11 cellular contexts compared by ENCODE assay signal in the genomic region with DNA sequence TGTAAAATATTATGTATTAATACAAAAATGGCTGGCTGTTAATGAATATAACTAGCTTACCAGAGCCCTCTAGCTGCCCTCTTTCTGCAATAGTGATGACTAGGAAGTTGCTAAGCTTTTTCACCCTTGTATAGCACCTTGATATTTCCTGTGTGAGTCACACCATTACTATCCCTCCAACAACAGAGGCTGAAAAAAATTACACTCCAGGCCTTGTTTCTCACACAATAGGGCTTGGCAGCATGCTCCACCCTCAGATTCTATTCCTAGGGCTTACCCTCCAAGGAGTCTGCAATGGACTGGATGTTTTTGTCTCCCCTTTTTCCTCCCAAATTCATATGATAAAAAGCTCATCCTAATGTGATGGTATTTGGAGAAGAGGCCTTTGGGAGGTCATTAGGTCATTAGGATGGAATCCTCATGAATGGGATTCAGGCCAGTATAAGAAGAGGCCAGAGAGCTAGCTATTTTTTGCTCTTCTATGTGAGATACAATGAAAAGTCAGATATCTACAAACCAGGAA.
A peak's percentile ranks its signal among the peaks of the same experiment; 100 is the strongest.
DNase-seq lines count a peak whose midpoint lies in the region; TF ChIP-seq lines count a peak whose summit lies in the region.
"Had no signal": no experiment of that assay in that cellular context is flagged by ENCODE, and none has a peak within 500 bp of the region (broad histone marks: within the 10 kb centered on the region; RNA-seq: fewer than 3 reads in every experiment).

No MANE protein-coding gene starts in this region.

- peaks cover 17% of the 10 kb centered on the region for H3K9me3 Mint-ChIP-seq in chondrocyte (ENCODE audit: low read depth)

- no peak overlapping the region for H3K4me3 Mint-ChIP-seq in chondrocyte (ENCODE audit: unreplicated experiment)
- H3K4me3 Mint-ChIP-seq: stimulated activated naive CD8-positive, alpha-beta T cell treated with anti-CD3 and anti-CD28 coated beads, Interleukin-15, amount 100 ng/mL, for 72 hours had no signal

- no peaks in the 10 kb centered on the region for H3K27me3 Mint-ChIP-seq in chondrocyte (ENCODE audit: low read depth)

- in situ Hi-C loops in Caki2 (cut with HindIII; ENCODE audit: low pct_unique_long_range_greater_than_20kb, low sequenced_read_pairs): no loop called here

- H3K27ac Mint-ChIP-seq in chondrocyte (ENCODE audit: unreplicated experiment): peak overlapping the region; percentile 61

- peaks cover 34% of the 10 kb centered on the region for H3K4me1 Mint-ChIP-seq in chondrocyte (ENCODE audit: low read depth)
- H3K4me1 Mint-ChIP-seq: stimulated activated naive CD8-positive, alpha-beta T cell treated with anti-CD3 and anti-CD28 coated beads, Interleukin-15, amount 100 ng/mL, for 72 hours had no signal

- peak; percentile 39 for TF ChIP-seq CTCF in chondrocyte (IDR thresholded peaks at IDR 0.05)

- peaks cover 4% of the 10 kb centered on the region for H3K36me3 Mint-ChIP-seq in chondrocyte (ENCODE audit: low read depth)

- peak; percentile 92 for DNase-seq in Caki2 (ENCODE audit: low read depth)
- DNase-seq in NCI-H2029 treated with DMSO at 0.1 percent for 48 hours (lab: John Stamatoyannopoulos, UW): peak; percentile 23
- DNase-seq in chondrocyte (ENCODE audit: low spot score): no peak
- DNase-seq in kidney tubule cell (ENCODE audit: low spot score): peak; percentile 95
- DNase-seq in putamen (ENCODE audit: low spot score): no peak
- no peak for DNase-seq in NCI-H345 (lab: John Stamatoyannopoulos, UW)
- no peak for DNase-seq in Kasumi-1 (lab: John Stamatoyannopoulos, UW)
- no peak for DNase-seq in SHP77 (lab: John Stamatoyannopoulos, UW)
- DNase-seq: esophagus squamous epithelium; RPMI8226; stimulated activated naive CD8-positive, alpha-beta T cell treated with anti-CD3 and anti-CD28 coated beads, Interleukin-15, amount 100 ng/mL, for 72 hours had no signal

Comparison
In these comparisons a context has a peak if more than half of its experiments do, and no peak if none do; other contexts are left out.
1. DNase-seq: peak in Caki2 (single experiment), NCI-H2029 treated with DMSO at 0.1 percent for 48 hours (single experiment) and kidney tubule cell (single experiment); none in chondrocyte (single experiment), putamen (single experiment), NCI-H345 (single experiment), Kasumi-1 (0 of 2) and SHP77 (0 of 2).